22 cellular contexts compared by ENCODE assay signal in genomic region chr1:228001738-228002535, GRCh38. TPM values are rescaled to one million over a fixed set of nuclear protein-coding genes. Genes with fewer than 3 reads are reported as not detected.
DNase-seq lines count a peak whose midpoint lies in the region; ATAC-seq and TF ChIP-seq lines count a peak whose summit lies in the region.
"Had no signal": no experiment of that assay in that cellular context is flagged by ENCODE, and none has a peak within 500 bp of the region (broad histone marks: within the 10 kb centered on the region; RNA-seq: fewer than 3 reads in every experiment).

No MANE protein-coding gene starts in this region.

- no peak overlapping the region for H2AK5ac ChIP-seq in neuronal stem cell (ENCODE audit: low read depth, low read length)

- peaks cover 24 to 53% (median 45%) of the 10 kb centered on the region in 3 experiments for H3K27me3 ChIP-seq in neuronal stem cell (ENCODE audit: control insufficient read depth in 3 of 3, insufficient read depth in 3 of 3, low read depth in 1 of 3, low read length in 3 of 3)
- H3K27me3 ChIP-seq in upper lobe of left lung: peaks cover 0 to 29% (median 13%) of the 10 kb centered on the region in 4 donors

- ATAC-seq in upper lobe of left lung (ENCODE audit: low FRiP score in 2 of 2): no peak
- ATAC-seq: CD8-positive, alpha-beta T cell had no signal

- peaks cover 8% of the 10 kb centered on the region for H3K9me3 Mint-ChIP-seq in activated CD4-positive, alpha-beta T cell treated with anti-CD3 and anti-CD28 coated beads, Interleukin-2, amount 10 ng/mL, durations not matched to agents 24 days and 14 days

- H2BK120ac ChIP-seq in neuronal stem cell (ENCODE audit: low read depth, low read length): no peak overlapping the region

- TF ChIP-seq EP300 in upper lobe of left lung (IDR thresholded peaks at IDR 0.05): no peak

- H3K27me3 Mint-ChIP-seq in activated CD4-positive, alpha-beta T cell treated with anti-CD3 and anti-CD28 coated beads, Interleukin-2, amount 10 ng/mL, durations not matched to agents 24 days and 14 days: peaks cover 43% of the 10 kb centered on the region

- H2BK15ac ChIP-seq in neuronal stem cell (ENCODE audit: low read length): no peak overlapping the region

- no CpG with 5 or more reads among the region's 15 CpGs for WGBS in neuronal stem cell (ENCODE audit: extremely low coverage in 2 of 2, insufficient read length in 2 of 2, insufficient replicate concordance in 1 of 2), 2 donors
- 58 to 77% methylated on average over 15 of the region's 15 CpGs for WGBS in upper lobe of left lung, 2 donors

- no peak for TF ChIP-seq CTCF in upper lobe of left lung (IDR thresholded peaks at IDR 0.05)

- H3K18ac ChIP-seq in neuronal stem cell (ENCODE audit: low read length): no peak overlapping the region

- H2BK5ac ChIP-seq in neuronal stem cell (ENCODE audit: low read length): no peak overlapping the region

- no peak overlapping the region for H3K4me2 ChIP-seq in neuronal stem cell (ENCODE audit: insufficient read depth, low read length, poor library complexity, severe bottlenecking)

- H3K36me3 Mint-ChIP-seq in activated CD4-positive, alpha-beta T cell treated with anti-CD3 and anti-CD28 coated beads, Interleukin-2, amount 10 ng/mL, durations not matched to agents 24 days and 14 days (ENCODE audit: low read depth): no peaks in the 10 kb centered on the region
- H3K36me3 Mint-ChIP-seq: CD8-positive, alpha-beta T cell had no signal

- peak; percentile 28 for DNase-seq in activated effector memory CD4-positive, alpha-beta T cell treated with anti-CD3 and anti-CD28 coated beads, Interleukin-2, amount 50 U/mL, for 16 hours
- DNase-seq in activated effector memory CD4-positive, alpha-beta T cell treated with Interleukin-2 at 50 U/mL for 16 hours: no peak
- DNase-seq in HEK293T (ENCODE audit: extremely low spot score) (peak; percentile 8), neuronal stem cell (ENCODE audit: low spot score) (no peak), upper lobe of left lung (peak; percentile 19 to 50), NCI-H146 treated with DMSO at 0.1 percent for 48 hours (lab: John Stamatoyannopoulos, UW; ENCODE audit: unreplicated experiment) (no peak), cerebellum (ENCODE audit: low spot score) (no peak)
- DNase-seq in activated CD4-positive, alpha-beta T cell treated with anti-CD3 and anti-CD28 coated beads, Interleukin-2, amount 10 ng/mL, durations not matched to agents 24 days and 14 days: no peak
- DNase-seq: ACHN; BE2C; DND-41; GDM1; GOT3; KBM-7; NCI-H1436 treated with DMSO at 0.1 percent for 48 hours; NCI-H2107; NCI-H226; NCI-H526 treated with DMSO at 0.1 percent for 48 hours; NK-92 treated with Interleukin-12 subunit alpha and Interleukin-12 subunit beta, amount 100 ng/mL, for 24 hours; OCI-M1 had no signal

- TF ChIP-seq POLR2A in upper lobe of left lung (IDR thresholded peaks at IDR 0.05): no peak

- intact Hi-C loops in activated CD4-positive, alpha-beta T cell treated with anti-CD3 and anti-CD28 coated beads, Interleukin-2, amount 10 ng/mL, durations not matched to agents 24 days and 14 days (cut with micrococcal nuclease): no loop called here

- no peaks in the 10 kb centered on the region for H3K4me1 Mint-ChIP-seq in activated CD4-positive, alpha-beta T cell treated with anti-CD3 and anti-CD28 coated beads, Interleukin-2, amount 10 ng/mL, durations not matched to agents 24 days and 14 days

- no peak overlapping the region for H3K27ac ChIP-seq in neuronal stem cell (replicated peaks; ENCODE audit: low read length)
- no peak overlapping the region for H3K27ac ChIP-seq in upper lobe of left lung
- H3K27ac ChIP-seq: RWPE1 had no signal

- H2AFZ ChIP-seq in neuronal stem cell (ENCODE audit: low read length): no peak overlapping the region

- H3K36me3 ChIP-seq in neuronal stem cell (replicated peaks in 1 of 2; ENCODE audit: control insufficient read depth in 2 of 2, insufficient read depth in 2 of 2, low read length in 2 of 2) (no peaks in the 10 kb centered on the region), upper lobe of left lung (no peaks in the 10 kb centered on the region)
- H3K36me3 ChIP-seq: BE2C had no signal

- H3K4ac ChIP-seq in neuronal stem cell (ENCODE audit: low read length): no peak overlapping the region

- H3K4me3 Mint-ChIP-seq in activated CD4-positive, alpha-beta T cell treated with anti-CD3 and anti-CD28 coated beads, Interleukin-2, amount 10 ng/mL, durations not matched to agents 24 days and 14 days: no peak overlapping the region
- H3K4me3 Mint-ChIP-seq: CD8-positive, alpha-beta T cell had no signal

- H3K23ac ChIP-seq in neuronal stem cell (ENCODE audit: low read depth, low read length, poor library complexity): no peak overlapping the region

- no peak overlapping the region for H3K14ac ChIP-seq in neuronal stem cell (ENCODE audit: low read length)

- H4K91ac ChIP-seq in neuronal stem cell (ENCODE audit: low read depth, low read length, poor library complexity): no peak overlapping the region

- H3K9ac ChIP-seq in neuronal stem cell (ENCODE audit: low read depth, low read length, poor library complexity): peak overlapping the region; percentile 24

- H2BK12ac ChIP-seq in neuronal stem cell (ENCODE audit: low read length): no peak overlapping the region

- H3K79me1 ChIP-seq in neuronal stem cell (ENCODE audit: low read depth, low read length): no peaks in the 10 kb centered on the region

- no peak overlapping the region for H3K4me3 ChIP-seq in neuronal stem cell (ENCODE audit: low read length in 2 of 2)
- H3K4me3 ChIP-seq in upper lobe of left lung: no peak overlapping the region

- no peak overlapping the region for H4K8ac ChIP-seq in neuronal stem cell (ENCODE audit: low read depth, low read length)

- H3K27ac Mint-ChIP-seq in activated CD4-positive, alpha-beta T cell treated with anti-CD3 and anti-CD28 coated beads, Interleukin-2, amount 10 ng/mL, durations not matched to agents 24 days and 14 days: no peak overlapping the region
- H3K27ac Mint-ChIP-seq: CD8-positive, alpha-beta T cell had no signal

- H3K4me1 ChIP-seq in neuronal stem cell (ENCODE audit: control insufficient read depth in 2 of 2, insufficient read depth in 1 of 2, low read depth in 1 of 2, low read length in 2 of 2) (peaks cover 0 to 5% of the 10 kb centered on the region in 2 donors), upper lobe of left lung (peaks cover 0 to 15% (median 3%) of the 10 kb centered on the region in 4 donors)
- H3K4me1 ChIP-seq: BE2C had no signal

- CTCF ChIA-PET in HEK293T (lab: Yijun Ruan, JAX): interaction anchor here (0.6 kb wide), 1 partner anchor 82 kb away, joined by 4 read pairs; no protein-coding TSS in a partner anchor

- POLR2A ChIA-PET in HEK293T (lab: Yijun Ruan, JAX): no interaction called here

- H3K9me3 ChIP-seq in neuronal stem cell (replicated peaks in 1 of 2; ENCODE audit: control insufficient read depth in 2 of 2, insufficient read depth in 1 of 2, low read depth in 1 of 2, low read length in 2 of 2) (peaks cover 0 to 3% of the 10 kb centered on the region in 2 donors), upper lobe of left lung (peaks cover 0 to 8% (median 5%) of the 10 kb centered on the region in 4 donors)

TF ChIP-seq in HEK293T, 16 proteins besides CTCF, POLR2A, EP300 and RAD21:
- no peak for TF ChIP-seq ELF4 (IDR thresholded peaks at IDR 0.05)
- TF ChIP-seq TARDBP (IDR thresholded peaks at IDR 0.05): no peak
- no peak for TF ChIP-seq HDGF (IDR thresholded peaks at IDR 0.05; ENCODE audit: borderline replicate concordance)
- TF ChIP-seq ZNF384 (IDR thresholded peaks at IDR 0.05): no peak
- no peak for TF ChIP-seq FOXK2 (IDR thresholded peaks at IDR 0.05)
- no peak for TF ChIP-seq FOXM1 (IDR thresholded peaks at IDR 0.05; ENCODE audit: borderline replicate concordance)
- no peak for TF ChIP-seq L3MBTL2 (conservative IDR thresholded peaks at IDR 0.05)
- TF ChIP-seq CTBP1 (IDR thresholded peaks at IDR 0.05; ENCODE audit: borderline replicate concordance): no peak
- no peak for TF ChIP-seq BHLHE40 (IDR thresholded peaks at IDR 0.05; ENCODE audit: borderline replicate concordance)
- TF ChIP-seq LEF1 (IDR thresholded peaks at IDR 0.05; ENCODE audit: borderline replicate concordance): no peak
- no peak for TF ChIP-seq NFRKB (IDR thresholded peaks at IDR 0.05)
- TF ChIP-seq ARNT (IDR thresholded peaks at IDR 0.05): no peak
- TF ChIP-seq, protein P1, sequence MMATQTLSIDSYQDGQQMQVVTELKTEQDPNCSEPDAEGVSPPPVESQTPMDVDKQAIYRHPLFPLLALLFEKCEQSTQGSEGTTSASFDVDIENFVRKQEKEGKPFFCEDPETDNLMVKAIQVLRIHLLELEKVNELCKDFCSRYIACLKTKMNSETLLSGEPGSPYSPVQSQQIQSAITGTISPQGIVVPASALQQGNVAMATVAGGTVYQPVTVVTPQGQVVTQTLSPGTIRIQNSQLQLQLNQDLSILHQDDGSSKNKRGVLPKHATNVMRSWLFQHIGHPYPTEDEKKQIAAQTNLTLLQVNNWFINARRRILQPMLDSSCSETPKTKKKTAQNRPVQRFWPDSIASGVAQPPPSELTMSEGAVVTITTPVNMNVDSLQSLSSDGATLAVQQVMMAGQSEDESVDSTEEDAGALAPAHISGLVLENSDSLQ (IDR thresholded peaks at IDR 0.05): no peak

RNA-seq across cellular contexts. Expression of gene WNT3A, which starts 4.9 kb away (rescaled TPM):
- 0.01 TPM for polyA plus RNA-seq in neuronal stem cell (2013, experiment 1 of 2)
- 0.01 TPM for polyA plus RNA-seq in neuronal stem cell (2013, experiment 2 of 2)
- total RNA-seq in upper lobe of left lung (10 to 100 TPM in 2 of 6 donors, 1 to 10 TPM in 4; 1.0 to 19.6 (median 6.4) TPM), cerebellum (0.45 TPM)
- not detected in 2 replicates for total RNA-seq in activated CD4-positive, alpha-beta T cell treated with anti-CD3 and anti-CD28 coated beads, Interleukin-2, amount 10 ng/mL, durations not matched to agents 24 days and 14 days

RNA-seq across cellular contexts. Expression of gene WNT9A, which starts 54.2 kb away (rescaled TPM):
- 0.61 TPM for polyA plus RNA-seq in neuronal stem cell (2013, experiment 1 of 2)
- 0.69 TPM for polyA plus RNA-seq in neuronal stem cell (2013, experiment 2 of 2)
- total RNA-seq in upper lobe of left lung (10 to 100 TPM in 4 of 6 donors, 1 to 10 TPM in 2; 4.2 to 15.5 (median 10.9) TPM), cerebellum (1.9 TPM)
- total RNA-seq in activated CD4-positive, alpha-beta T cell treated with anti-CD3 and anti-CD28 coated beads, Interleukin-2, amount 10 ng/mL, durations not matched to agents 24 days and 14 days: not detected in 2 replicates
- total RNA-seq: CD8-positive, alpha-beta T cell had no signal

Comparison
In these comparisons a context has a peak if more than half of its experiments do, and no peak if none do; other contexts are left out.
1. DNase-seq: peak in activated effector memory CD4-positive, alpha-beta T cell treated with anti-CD3 and anti-CD28 coated beads, Interleukin-2, amount 50 U/mL, for 16 hours (single experiment), HEK293T (single experiment) and upper lobe of left lung (2 of 2); none in activated effector memory CD4-positive, alpha-beta T cell treated with Interleukin-2 at 50 U/mL for 16 hours (single experiment), neuronal stem cell (single experiment), activated CD4-positive, alpha-beta T cell treated with anti-CD3 and anti-CD28 coated beads, Interleukin-2, amount 10 ng/mL, durations not matched to agents 24 days and 14 days (single experiment), NCI-H146 treated with DMSO at 0.1 percent for 48 hours (single experiment) and cerebellum (single experiment).